Comparison of ENCODE assay signal across 6 cellular contexts in genomic region chr22:39040155-39040537, GRCh38. TPM values are rescaled to one million over a fixed set of nuclear protein-coding genes. Genes with fewer than 3 reads are reported as not detected.
DNase-seq lines count a peak whose midpoint lies in the region; ATAC-seq, FAIRE-seq and TF ChIP-seq lines count a peak whose summit lies in the region.
"Not testable (repeated sequence)": the region's sequence is repeated elsewhere in the genome, so short reads cannot be mapped to it uniquely, and the experiment has no call there.

No MANE protein-coding gene starts in this region.

- not testable (repeated sequence) for H3K9ac ChIP-seq in astrocyte (ENCODE audit: low read length)

- not testable (repeated sequence) for H3K9me3 Mint-ChIP-seq in astrocyte (ENCODE audit: unreplicated experiment)

- peak overlapping the region; percentile 77 for H3K4me3 Mint-ChIP-seq in astrocyte (ENCODE audit: unreplicated experiment)

- not testable (repeated sequence) for TF ChIP-seq POLR2A in upper lobe of left lung (IDR thresholded peaks at IDR 0.05)

- FAIRE-seq in astrocyte (lab: Jason Lieb, UNC): not testable (repeated sequence)

- peak overlapping the region; percentile 86 for H3K4me2 ChIP-seq in astrocyte (ENCODE audit: low read length)

- not testable (repeated sequence) for H2AFZ ChIP-seq in astrocyte (ENCODE audit: low read depth, low read length)

- H3K9me3 ChIP-seq in SJSA1 (replicated peaks); astrocyte (ENCODE audit: insufficient read depth, low read depth, low read length); heart right ventricle; neutrophil; upper lobe of left lung: not testable (repeated sequence)

- not testable (repeated sequence) for H4K20me1 ChIP-seq in astrocyte (ENCODE audit: insufficient read depth, low read length)

- not testable (repeated sequence) for H3K4me1 Mint-ChIP-seq in astrocyte (ENCODE audit: low read depth, unreplicated experiment)

- not testable (repeated sequence) for H3K27ac Mint-ChIP-seq in astrocyte (ENCODE audit: unreplicated experiment)

- not testable (repeated sequence) for H3K27me3 ChIP-seq in SJSA1 (replicated peaks); astrocyte (ENCODE audit: insufficient read depth, low read length); heart right ventricle; neutrophil; upper lobe of left lung

- not testable (repeated sequence) for H3K27me3 Mint-ChIP-seq in astrocyte (ENCODE audit: low read depth, unreplicated experiment)

- ATAC-seq in GM21717 (IDR thresholded peaks at IDR 0.05; ENCODE audit: unreplicated experiment): peak; percentile 15
- ATAC-seq in heart right ventricle: peak in 5 of 8 donors; percentile 15 to 46 (median 36)
- not testable (repeated sequence) for ATAC-seq in upper lobe of left lung (ENCODE audit: low FRiP score in 2 of 2)

- H3K36me3 Mint-ChIP-seq in astrocyte (ENCODE audit: low read depth, unreplicated experiment): not testable (repeated sequence)

- not testable (repeated sequence) for H3K79me2 ChIP-seq in astrocyte (ENCODE audit: insufficient read depth, low read length)

- H3K4me1 ChIP-seq in SJSA1 (replicated peaks): peaks cover 11% of the 10 kb centered on the region
- not testable (repeated sequence) for H3K4me1 ChIP-seq in astrocyte (ENCODE audit: insufficient read depth, low read length); neutrophil (ENCODE audit: control insufficient read depth in 1 of 2, insufficient read depth in 1 of 2, low read depth in 1 of 2, low read length in 1 of 2)
- peaks cover 4 to 21% (median 12%) of the 10 kb centered on the region in 9 donors for H3K4me1 ChIP-seq in heart right ventricle
- H3K4me1 ChIP-seq in upper lobe of left lung: peaks cover 9 to 14% (median 12%) of the 10 kb centered on the region in 4 donors

- 23 to 34% methylated on average over 8 to 11 of the region's 14 CpGs for WGBS in heart right ventricle, 2 donors
- 28 to 41% methylated on average over 8 of the region's 14 CpGs for WGBS in upper lobe of left lung, 2 donors

- TF ChIP-seq EP300 in upper lobe of left lung (IDR thresholded peaks at IDR 0.05): not testable (repeated sequence)

- H3K36me3 ChIP-seq in SJSA1; astrocyte (ENCODE audit: insufficient read depth, low read length); neutrophil; upper lobe of left lung: not testable (repeated sequence)
- peaks cover 0 to 12% (median 0%) of the 10 kb centered on the region in 9 donors for H3K36me3 ChIP-seq in heart right ventricle

- H3K4me3 ChIP-seq in SJSA1 (0 out of 2 replicates have a peak overlapping the region, but pooled peaks have one; percentile 8), heart right ventricle (peak overlapping the region; percentile 46 to 80 (median 64)), neutrophil (ENCODE audit: low read depth in 1 of 2, low read length in 1 of 2) (peak overlapping the region; percentile 54 to 63), upper lobe of left lung (peak overlapping the region in 3 of 4 donors; percentile 59 to 69 (median 65))
- not testable (repeated sequence) for H3K4me3 ChIP-seq in astrocyte (ENCODE audit: insufficient read depth, low read depth, low read length)

- not testable (repeated sequence) for H3K27ac ChIP-seq in SJSA1; astrocyte (ENCODE audit: low read depth, low read length)
- H3K27ac ChIP-seq in heart right ventricle (peak overlapping the region in 9 of 10 donors; percentile 52 to 93 (median 85)), neutrophil (peak overlapping the region; percentile 76), upper lobe of left lung (peak overlapping the region; percentile 84 to 95 (median 90))

- not testable (repeated sequence) for TF ChIP-seq CTCF in astrocyte (IDR thresholded peaks at IDR 0.05; ENCODE audit: insufficient read depth, low read depth, low read length); heart right ventricle (IDR thresholded peaks at IDR 0.05); neutrophil (IDR thresholded peaks at IDR 0.05); upper lobe of left lung (IDR thresholded peaks at IDR 0.05)

- intact Hi-C loops in heart right ventricle (cut with DNase I): not testable (repeated sequence)

- DNase-seq in SJSA1 (ENCODE audit: low read depth in 1 of 2, low spot score in 2 of 2); astrocyte (ENCODE audit: low read depth); heart right ventricle; upper lobe of left lung: not testable (repeated sequence)

RNA-seq across cellular contexts. Expression of gene APOBEC3F, which starts 0.5 kb away (rescaled TPM):
- total RNA-seq in SJSA1 (2014; rRNA removed; shearing (Covaris generic)): 2.6 and 3.8 TPM in 2 replicates
- total RNA-seq in astrocyte (10.4 and 11.0 TPM in 2 replicates), heart right ventricle (10 to 100 TPM in 1 of 10 donors, 1 to 10 TPM in 9; 2.9 to 10.2 (median 5.1) TPM), upper lobe of left lung (10 to 100 TPM in 2 of 6 donors, 1 to 10 TPM in 4; 4.0 to 12.0 (median 6.5) TPM)
- 10 to 100 TPM in 1 of 2 donors, 1 to 10 TPM in 1; 1.3 to 11.6 TPM for polyA plus RNA-seq in heart right ventricle

RNA-seq across cellular contexts. Expression of gene APOBEC3D, which starts 19.2 kb away (rescaled TPM):
- total RNA-seq in SJSA1 (2014; rRNA removed; shearing (Covaris generic)): 1.9 and 2.3 TPM in 2 replicates
- 0.93 and 1.5 TPM in 2 replicates for total RNA-seq in astrocyte
- total RNA-seq in heart right ventricle: 1 to 10 TPM in 6 of 10 donors, under 1 TPM in 4; 0.55 to 2.7 (median 1.1) TPM
- 1 to 10 TPM in 1 of 2 donors, under 1 TPM in 1; 0.52 to 2.1 TPM for polyA plus RNA-seq in heart right ventricle
- total RNA-seq in upper lobe of left lung: 1 to 10 TPM; 1.2 to 5.8 (median 3.6) TPM

RNA-seq across cellular contexts. Expression of gene APOBEC3C, which starts 26.1 kb away (rescaled TPM):
- total RNA-seq in SJSA1 (2014; rRNA removed; shearing (Covaris generic)): 3.2 and 3.4 TPM in 2 replicates
- total RNA-seq in astrocyte (32.5 and 37.0 TPM in 2 replicates), heart right ventricle (10 to 100 TPM; 23.2 to 43.3 (median 25.7) TPM), upper lobe of left lung (10 to 100 TPM in 4 of 6 donors, 1 to 10 TPM in 2; 6.1 to 27.0 (median 11.1) TPM)
- 10 to 100 TPM in 1 of 2 donors, 1 to 10 TPM in 1; 9.8 to 17.2 TPM for polyA plus RNA-seq in heart right ventricle

RNA-seq across cellular contexts. Expression of gene APOBEC3G, which starts 36.9 kb away (rescaled TPM):
- 7.0 and 13.9 TPM in 2 replicates for total RNA-seq in SJSA1 (2014; rRNA removed; shearing (Covaris generic))
- 2.4 and 2.7 TPM in 2 replicates for total RNA-seq in astrocyte
- 10 to 100 TPM in 1 of 10 donors, 1 to 10 TPM in 9; 1.9 to 17.7 (median 3.0) TPM for total RNA-seq in heart right ventricle
- polyA plus RNA-seq in heart right ventricle: 1 to 10 TPM; 3.1 to 5.6 TPM
- total RNA-seq in upper lobe of left lung: 10 to 100 TPM; 10.2 to 38.8 (median 15.8) TPM

RNA-seq across cellular contexts. Expression of gene APOBEC3H, which starts 56.9 kb away (rescaled TPM):
- total RNA-seq in SJSA1 (2014; rRNA removed; shearing (Covaris generic)): 1.4 TPM in 1 of 2 replicates, not detected in the other
- total RNA-seq in astrocyte (0.30 and 0.48 TPM in 2 replicates), heart right ventricle (1 to 10 TPM in 1 of 10 donors, under 1 TPM in 1, not detected in 8; 0.41 to 1.9 TPM), upper lobe of left lung (1 to 10 TPM in 3 of 6 donors, under 1 TPM in 3; 0.78 to 4.2 (median 1.0) TPM)
- under 1 TPM; 0.06 to 0.80 TPM for polyA plus RNA-seq in heart right ventricle
